ENCODE assay signal across 1 cellular context in the genomic region with DNA sequence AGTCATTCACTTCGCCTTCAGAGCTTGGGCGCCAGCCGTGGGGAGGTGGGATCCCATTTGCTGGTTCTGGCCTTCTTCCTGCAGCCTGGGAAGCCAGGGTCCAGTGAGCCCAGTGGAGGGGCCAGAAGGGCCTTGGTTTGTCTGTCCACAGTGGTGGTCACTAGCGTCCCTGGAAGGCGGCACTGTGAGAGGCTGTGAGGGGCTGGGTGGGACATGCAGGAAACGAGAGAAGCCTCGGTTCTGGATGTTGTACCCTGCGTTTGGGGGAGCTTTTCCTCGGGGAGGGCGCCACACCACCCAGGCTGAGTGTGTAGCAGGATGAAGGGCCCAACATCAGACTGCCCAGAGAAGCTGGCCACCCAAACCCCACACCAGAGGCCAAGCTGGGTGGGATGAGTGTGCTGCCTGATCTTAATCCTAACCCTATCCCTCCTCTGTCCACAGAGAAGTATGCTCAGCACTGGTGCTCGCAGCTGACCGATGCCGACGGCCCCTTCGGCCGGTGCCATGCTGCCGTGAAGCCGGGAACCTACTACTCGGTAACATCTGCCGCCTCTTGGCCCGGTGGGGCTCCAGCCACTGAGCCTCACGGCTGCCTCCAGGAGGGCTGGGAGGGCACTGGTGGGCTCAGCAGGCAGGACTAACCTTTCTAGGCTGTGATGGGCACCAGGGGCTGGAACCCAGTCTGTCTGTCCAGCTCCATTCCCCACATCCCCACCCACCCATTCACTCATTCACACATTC.
TF ChIP-seq lines count a peak whose summit lies in the region.

No MANE protein-coding gene starts in this region.

TF ChIP-seq in HepG2, 621 proteins besides CTCF, POLR2A, EP300 and RAD21:
- no peak for TF ChIP-seq RFX5 (IDR thresholded peaks at IDR 0.05; ENCODE audit: low read depth, low read length)
- no peak for TF ChIP-seq ZFAT (CRISPR knock-in tag; conservative IDR thresholded peaks at IDR 0.05)
- TF ChIP-seq HNF4A (CRISPR knock-in tag; IDR thresholded peaks at IDR 0.05): no peak
- no peak for TF ChIP-seq KDM3A (CRISPR knock-in tag; IDR thresholded peaks at IDR 0.05; ENCODE audit: low read depth)
- TF ChIP-seq TGIF2 (CRISPR knock-in tag; IDR thresholded peaks at IDR 0.05): no peak
- no peak for TF ChIP-seq ZNF644 (CRISPR knock-in tag; IDR thresholded peaks at IDR 0.05; ENCODE audit: low read depth)
- TF ChIP-seq ZNF629 (CRISPR knock-in tag; conservative IDR thresholded peaks at IDR 0.05): no peak
